23 cellular contexts compared by ENCODE assay signal in genomic region chr12:45148017-45148416, GRCh38.
"Had no signal": no experiment of that assay in that cellular context is flagged by ENCODE, and none has a peak within 500 bp of the region (broad histone marks: within the 10 kb centered on the region; RNA-seq: fewer than 3 reads in every experiment).

No MANE protein-coding gene starts in this region.

- H3K4me3 Mint-ChIP-seq: dendritic cell treated with granulocyte-macrophage colony-stimulating factor and Interleukin-4, amounts not matched to agents 40 ng/mL and 50 ng/mL, for 4 days; effector memory CD8-positive, alpha-beta T cell; endodermal cell had no signal

- H3K27ac Mint-ChIP-seq: dendritic cell treated with granulocyte-macrophage colony-stimulating factor and Interleukin-4, amounts not matched to agents 40 ng/mL and 50 ng/mL, for 4 days; effector memory CD8-positive, alpha-beta T cell; endodermal cell had no signal

- H3K36me3 ChIP-seq: colonic mucosa, esophagus muscularis mucosa, esophagus squamous epithelium, gastrocnemius medialis, gastroesophageal sphincter had no signal

- H3K4me3 ChIP-seq: colonic mucosa, coronary artery, dorsolateral prefrontal cortex, esophagus muscularis mucosa, esophagus squamous epithelium, gastrocnemius medialis, gastroesophageal sphincter had no signal

- H3K4me1 ChIP-seq: colonic mucosa, esophagus muscularis mucosa, esophagus squamous epithelium, foreskin keratinocyte, gastroesophageal sphincter had no signal

- H3K4me1 Mint-ChIP-seq: endodermal cell had no signal

- ATAC-seq: effector memory CD8-positive, alpha-beta T cell; esophagus mucosa; foreskin keratinocyte; gastroesophageal sphincter had no signal

- H3K9me3 ChIP-seq: colonic mucosa, esophagus squamous epithelium, gastrocnemius medialis had no signal

- H3K27me3 Mint-ChIP-seq: dendritic cell treated with granulocyte-macrophage colony-stimulating factor and Interleukin-4, amounts not matched to agents 40 ng/mL and 50 ng/mL, for 4 days had no signal

- DNase-seq: colonic mucosa; cortex of kidney; dermis blood vessel endothelial cell; dorsolateral prefrontal cortex; effector CD4-positive, alpha-beta T cell; effector CD8-positive, alpha-beta T cell; effector memory CD4-positive, alpha-beta T cell; effector memory CD8-positive, alpha-beta T cell; endodermal cell; erythroblast; esophagus squamous epithelium; foreskin fibroblast; foreskin keratinocyte; foreskin melanocyte; gastrocnemius medialis; glutamatergic neuron; head of caudate nucleus had no signal

- H3K27ac ChIP-seq: colonic mucosa, coronary artery, dorsolateral prefrontal cortex, epithelial cell of prostate, esophagus muscularis mucosa, esophagus squamous epithelium, foreskin keratinocyte, gastrocnemius medialis, gastroesophageal sphincter had no signal

- H3K27me3 ChIP-seq: colonic mucosa, dorsolateral prefrontal cortex, esophagus muscularis mucosa, gastrocnemius medialis, gastroesophageal sphincter had no signal
